ENCODE assay signal across 20 cellular contexts in the genomic region with DNA sequence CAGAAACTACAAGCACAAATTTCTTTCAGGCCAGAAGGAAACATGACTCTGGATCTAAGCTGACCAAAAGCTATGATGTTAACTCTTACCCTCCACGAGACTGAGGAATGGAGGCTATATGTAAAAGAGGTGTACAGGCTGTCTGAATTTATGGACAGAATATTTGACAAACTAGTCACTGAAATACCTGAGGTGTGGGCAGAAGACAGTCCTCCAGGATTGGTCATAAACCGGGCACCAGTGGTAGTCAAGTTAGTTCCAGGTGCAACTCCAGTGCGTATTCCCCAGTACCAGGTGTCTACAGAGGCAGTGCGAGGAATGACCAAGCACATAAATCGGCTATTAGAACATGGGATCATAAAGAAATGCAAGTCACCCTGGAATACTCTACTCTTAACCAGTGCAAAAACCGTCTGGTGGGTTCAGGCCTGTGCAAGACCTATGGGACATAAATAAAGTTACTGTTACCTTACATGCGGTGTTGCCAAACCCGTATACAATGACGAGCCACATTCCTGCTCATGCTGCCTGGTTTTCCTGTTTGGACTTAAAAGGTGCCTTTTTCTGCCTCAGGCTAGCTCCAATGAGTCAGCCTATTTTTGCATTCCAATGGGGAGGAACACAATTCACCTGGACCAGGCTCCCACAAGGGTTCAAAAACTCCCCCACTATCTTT. TPM values are rescaled to one million over a fixed set of nuclear protein-coding genes. Genes with fewer than 3 reads are reported as not detected.
A peak's percentile ranks its signal among the peaks of the same experiment; 100 is the strongest.
DNase-seq lines count a peak whose midpoint lies in the region; ATAC-seq and TF ChIP-seq lines count a peak whose summit lies in the region.
"Had no signal": no experiment of that assay in that cellular context is flagged by ENCODE, and none has a peak within 500 bp of the region (broad histone marks: within the 10 kb centered on the region; RNA-seq: fewer than 3 reads in every experiment).

No MANE protein-coding gene starts in this region.

- peaks cover 9 to 40% (median 31%) of the 10 kb centered on the region in 8 donors for H3K9me3 ChIP-seq in spleen

- peaks cover 0 to 29% (median 9%) of the 10 kb centered on the region in 6 donors for H3K36me3 ChIP-seq in spleen
- H3K36me3 ChIP-seq: adrenal gland had no signal

- intact Hi-C loops in spleen (cut with DNase I; ENCODE audit: low total_unique reads) = no loop called here

- no peak for TF ChIP-seq POLR2A in spleen (IDR thresholded peaks at IDR 0.05)

- no peak overlapping the region for H3K27ac ChIP-seq in spleen
- H3K27ac ChIP-seq: adrenal gland, VCaP had no signal

- H3K4me3 ChIP-seq in spleen = no peak overlapping the region
- H3K4me3 ChIP-seq: adrenal gland had no signal

- ATAC-seq in GM21529 (IDR thresholded peaks at IDR 0.05; ENCODE audit: unreplicated experiment) = no peak
- ATAC-seq: T-cell had no signal

- no peaks in the 10 kb centered on the region for H3K27me3 ChIP-seq in spleen (replicated peaks in 1 of 7)
- H3K27me3 ChIP-seq: adrenal gland had no signal

- WGBS in spleen, 5 donors = 90 to 96% (median 95%) methylated on average over 9 of the region's 9 CpGs

- peak; percentile 76 for DNase-seq in HPDE6-E6E7 (ENCODE audit: extremely low spot score)
- peak; percentile 23 for DNase-seq in SW480 (ENCODE audit: low spot score)
- peak; percentile 24 for DNase-seq in glomerular visceral epithelial cell (ENCODE audit: extremely low spot score)
- DNase-seq in spleen = peak; percentile 16
- no peak for DNase-seq in GDM1 (lab: John Stamatoyannopoulos, UW)
- no peak for DNase-seq in iPS-NIHi11 (ENCODE audit: low spot score)
- DNase-seq in NCI-H1417 (lab: John Stamatoyannopoulos, UW) = no peak
- DNase-seq: effector memory CD4-positive, alpha-beta T cell; immature natural killer cell; IMR-90; mesenchymal stem cell; NCI-H1048; NCI-H774; stimulated activated CD4-positive, alpha-beta T cell treated with anti-CD3 and anti-CD28 coated beads, Interleukin-1b, Interleukin-23, amount 100 ng/mL, for 48 hours; substantia nigra; T-cell had no signal

- no peak for TF ChIP-seq CTCF in spleen (IDR thresholded peaks at IDR 0.05 in 8 of 11, conservative IDR thresholded peaks at IDR 0.05 in 3 of 11)

- H3K4me1 ChIP-seq in spleen = no peaks in the 10 kb centered on the region
- H3K4me1 ChIP-seq: adrenal gland had no signal

RNA-seq across cellular contexts. Expression of a gene that starts 6.7 kb away (rescaled TPM):
- 10 to 100 TPM; 37.8 to 55.0 (median 48.2) TPM for total RNA-seq in spleen
- polyA plus RNA-seq in spleen = 10 to 100 TPM; 21.2 to 36.8 (median 23.5) TPM

RNA-seq across cellular contexts. Expression of a gene that starts 29.3 kb away (rescaled TPM):
- total RNA-seq in spleen = 10 to 100 TPM; 40.3 to 76.1 (median 45.4) TPM
- 10 to 100 TPM in 2 of 3 donors, 1 to 10 TPM in 1; 7.0 to 16.6 (median 16.3) TPM for polyA plus RNA-seq in spleen

RNA-seq across cellular contexts. Expression of a gene that starts 34.2 kb away (rescaled TPM):
- total RNA-seq in spleen = 10 to 100 TPM; 15.1 to 31.3 (median 23.8) TPM
- 10 to 100 TPM in 2 of 3 donors, 1 to 10 TPM in 1; 6.9 to 12.2 (median 11.4) TPM for polyA plus RNA-seq in spleen

RNA-seq across cellular contexts. Expression of a gene that starts 56.5 kb away (rescaled TPM):
- total RNA-seq in spleen = not detected
- polyA plus RNA-seq in spleen = not detected
- total RNA-seq: activated T-helper 2 cell treated with anti-CD3 and anti-CD28 coated beads, Interferon-gamma antibody, Interleukin-2, Interleukin-4, amounts not matched to agents 10 μg/mL and 5 μg/mL and 100 μg/mL, durations not matched to agents 14 hours and 24 hours and 36 hours; adrenal gland; IMR-90; T-cell had no signal
- polyA plus RNA-seq: adrenal gland, immature natural killer cell, IMR-90 had no signal

Comparison
In these comparisons a context has a peak if more than half of its experiments do, and no peak if none do; other contexts are left out.
1. DNase-seq: peak in HPDE6-E6E7 (single experiment), SW480 (single experiment), glomerular visceral epithelial cell (single experiment) and spleen (single experiment); none in GDM1 (single experiment), iPS-NIHi11 (single experiment) and NCI-H1417 (0 of 3).